1 cellular context compared by ENCODE assay signal in the genomic region with DNA sequence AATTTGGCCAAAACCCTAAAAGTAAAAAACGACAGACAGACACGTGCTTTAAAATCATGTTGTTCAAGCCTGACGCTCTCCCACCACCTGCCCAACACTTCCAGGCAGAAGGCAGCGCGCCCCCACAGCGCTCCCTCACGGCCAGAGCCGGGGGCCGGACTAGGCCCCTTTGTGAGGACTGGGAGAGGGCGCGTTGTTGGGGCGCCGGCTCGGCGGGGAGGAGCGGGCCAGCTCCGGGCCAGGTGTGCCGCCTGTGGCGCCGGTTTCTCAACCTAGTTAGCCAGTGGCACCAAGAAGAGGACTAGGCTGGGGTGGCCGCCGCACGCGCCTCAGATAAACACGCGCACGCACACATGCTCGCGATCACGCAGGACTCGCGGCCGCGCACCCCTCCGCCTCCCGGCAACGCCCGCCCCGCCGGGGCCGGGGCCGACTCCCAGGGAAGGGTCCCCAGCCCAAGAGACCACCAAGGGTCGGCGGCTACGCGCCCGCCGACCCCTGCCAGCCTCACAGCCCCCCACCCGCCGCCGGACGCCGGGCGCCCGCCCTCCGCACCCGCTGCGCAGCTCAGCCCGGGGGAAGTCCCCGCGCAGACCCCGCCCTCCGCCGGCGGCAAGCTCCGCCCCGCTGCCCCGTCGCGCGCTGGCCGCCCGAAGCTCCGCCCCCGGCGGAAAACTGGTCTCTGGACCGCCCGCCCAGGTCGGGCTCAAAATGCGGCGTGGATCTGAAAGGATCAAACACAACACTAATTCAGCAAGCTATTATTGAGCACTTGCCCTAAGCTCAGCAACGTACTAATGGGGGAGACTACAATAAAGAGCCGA.
TF ChIP-seq lines count a peak whose summit lies in the region.

A gene (minus strand): TSS at position 584 of the 824 bp plus-strand sequence.

TF ChIP-seq in HepG2, 621 proteins besides CTCF, POLR2A, EP300 and RAD21 (continued from another document and continues in another):
- TF ChIP-seq NCOR1 (IDR thresholded peaks at IDR 0.05; ENCODE audit: borderline replicate concordance, low read length) (no peak), BRD4 (CRISPR knock-in tag; IDR thresholded peaks at IDR 0.05) (0 out of 2 replicates have a peak, but pooled peaks have one; percentile 38), SMC3 (IDR thresholded peaks at IDR 0.05; ENCODE audit: low read length) (no peak), MAF1 (CRISPR knock-in tag; IDR thresholded peaks at IDR 0.05; ENCODE audit: borderline replicate concordance) (no peak; the same call in 1 of the 2 replicates), ZNF160 (CRISPR knock-in tag; IDR thresholded peaks at IDR 0.05) (no peak; the same call in 1 of the 2 replicates), ZNF205 (CRISPR knock-in tag; IDR thresholded peaks at IDR 0.05) (peak; percentile 62), ZNF549 (CRISPR knock-in tag; IDR thresholded peaks at IDR 0.05) (no peak), KLF15 (CRISPR knock-in tag; IDR thresholded peaks at IDR 0.05; ENCODE audit: borderline replicate concordance) (no peak), ZSCAN20 (CRISPR knock-in tag; IDR thresholded peaks at IDR 0.05; ENCODE audit: borderline replicate concordance) (no peak), RBFOX2 (IDR thresholded peaks at IDR 0.05; ENCODE audit: low read depth, low read length) (peak; percentile 83)
- TF ChIP-seq, protein P1, sequence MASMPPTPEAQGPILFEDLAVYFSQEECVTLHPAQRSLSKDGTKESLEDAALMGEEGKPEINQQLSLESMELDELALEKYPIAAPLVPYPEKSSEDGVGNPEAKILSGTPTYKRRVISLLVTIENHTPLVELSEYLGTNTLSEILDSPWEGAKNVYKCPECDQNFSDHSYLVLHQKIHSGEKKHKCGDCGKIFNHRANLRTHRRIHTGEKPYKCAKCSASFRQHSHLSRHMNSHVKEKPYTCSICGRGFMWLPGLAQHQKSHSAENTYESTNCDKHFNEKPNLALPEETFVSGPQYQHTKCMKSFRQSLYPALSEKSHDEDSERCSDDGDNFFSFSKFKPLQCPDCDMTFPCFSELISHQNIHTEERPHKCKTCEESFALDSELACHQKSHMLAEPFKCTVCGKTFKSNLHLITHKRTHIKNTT (CRISPR knock-in tag; IDR thresholded peaks at IDR 0.05): no peak
- TF ChIP-seq, protein P2, sequence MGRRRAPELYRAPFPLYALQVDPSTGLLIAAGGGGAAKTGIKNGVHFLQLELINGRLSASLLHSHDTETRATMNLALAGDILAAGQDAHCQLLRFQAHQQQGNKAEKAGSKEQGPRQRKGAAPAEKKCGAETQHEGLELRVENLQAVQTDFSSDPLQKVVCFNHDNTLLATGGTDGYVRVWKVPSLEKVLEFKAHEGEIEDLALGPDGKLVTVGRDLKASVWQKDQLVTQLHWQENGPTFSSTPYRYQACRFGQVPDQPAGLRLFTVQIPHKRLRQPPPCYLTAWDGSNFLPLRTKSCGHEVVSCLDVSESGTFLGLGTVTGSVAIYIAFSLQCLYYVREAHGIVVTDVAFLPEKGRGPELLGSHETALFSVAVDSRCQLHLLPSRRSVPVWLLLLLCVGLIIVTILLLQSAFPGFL (CRISPR knock-in tag; IDR thresholded peaks at IDR 0.05): no peak
- TF ChIP-seq, protein P3, sequence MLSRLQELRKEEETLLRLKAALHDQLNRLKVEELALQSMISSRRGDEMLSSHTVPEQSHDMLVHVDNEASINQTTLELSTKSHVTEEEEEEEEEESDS (CRISPR knock-in tag; IDR thresholded peaks at IDR 0.05; ENCODE audit: borderline replicate concordance): no peak
- TF ChIP-seq, protein P4, sequence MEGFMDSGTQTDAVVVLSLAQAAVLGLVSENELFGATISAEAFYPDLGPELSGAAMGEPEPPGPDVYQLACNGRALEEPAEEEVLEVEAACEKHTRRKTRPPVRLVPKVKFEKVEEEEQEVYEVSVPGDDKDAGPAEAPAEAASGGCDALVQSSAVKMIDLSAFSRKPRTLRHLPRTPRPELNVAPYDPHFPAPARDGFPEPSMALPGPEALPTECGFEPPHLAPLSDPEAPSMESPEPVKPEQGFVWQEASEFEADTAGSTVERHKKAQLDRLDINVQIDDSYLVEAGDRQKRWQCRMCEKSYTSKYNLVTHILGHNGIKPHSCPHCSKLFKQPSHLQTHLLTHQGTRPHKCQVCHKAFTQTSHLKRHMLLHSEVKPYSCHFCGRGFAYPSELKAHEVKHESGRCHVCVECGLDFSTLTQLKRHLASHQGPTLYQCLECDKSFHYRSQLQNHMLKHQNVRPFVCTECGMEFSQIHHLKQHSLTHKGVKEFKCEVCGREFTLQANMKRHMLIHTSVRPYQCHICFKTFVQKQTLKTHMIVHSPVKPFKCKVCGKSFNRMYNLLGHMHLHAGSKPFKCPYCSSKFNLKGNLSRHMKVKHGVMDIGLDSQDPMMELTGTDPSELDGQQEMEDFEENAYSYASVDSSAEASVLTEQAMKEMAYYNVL (CRISPR knock-in tag; IDR thresholded peaks at IDR 0.05; ENCODE audit: borderline replicate concordance): 0 out of 2 replicates have a peak, but pooled peaks have one; percentile 42
- TF ChIP-seq, protein P5, sequence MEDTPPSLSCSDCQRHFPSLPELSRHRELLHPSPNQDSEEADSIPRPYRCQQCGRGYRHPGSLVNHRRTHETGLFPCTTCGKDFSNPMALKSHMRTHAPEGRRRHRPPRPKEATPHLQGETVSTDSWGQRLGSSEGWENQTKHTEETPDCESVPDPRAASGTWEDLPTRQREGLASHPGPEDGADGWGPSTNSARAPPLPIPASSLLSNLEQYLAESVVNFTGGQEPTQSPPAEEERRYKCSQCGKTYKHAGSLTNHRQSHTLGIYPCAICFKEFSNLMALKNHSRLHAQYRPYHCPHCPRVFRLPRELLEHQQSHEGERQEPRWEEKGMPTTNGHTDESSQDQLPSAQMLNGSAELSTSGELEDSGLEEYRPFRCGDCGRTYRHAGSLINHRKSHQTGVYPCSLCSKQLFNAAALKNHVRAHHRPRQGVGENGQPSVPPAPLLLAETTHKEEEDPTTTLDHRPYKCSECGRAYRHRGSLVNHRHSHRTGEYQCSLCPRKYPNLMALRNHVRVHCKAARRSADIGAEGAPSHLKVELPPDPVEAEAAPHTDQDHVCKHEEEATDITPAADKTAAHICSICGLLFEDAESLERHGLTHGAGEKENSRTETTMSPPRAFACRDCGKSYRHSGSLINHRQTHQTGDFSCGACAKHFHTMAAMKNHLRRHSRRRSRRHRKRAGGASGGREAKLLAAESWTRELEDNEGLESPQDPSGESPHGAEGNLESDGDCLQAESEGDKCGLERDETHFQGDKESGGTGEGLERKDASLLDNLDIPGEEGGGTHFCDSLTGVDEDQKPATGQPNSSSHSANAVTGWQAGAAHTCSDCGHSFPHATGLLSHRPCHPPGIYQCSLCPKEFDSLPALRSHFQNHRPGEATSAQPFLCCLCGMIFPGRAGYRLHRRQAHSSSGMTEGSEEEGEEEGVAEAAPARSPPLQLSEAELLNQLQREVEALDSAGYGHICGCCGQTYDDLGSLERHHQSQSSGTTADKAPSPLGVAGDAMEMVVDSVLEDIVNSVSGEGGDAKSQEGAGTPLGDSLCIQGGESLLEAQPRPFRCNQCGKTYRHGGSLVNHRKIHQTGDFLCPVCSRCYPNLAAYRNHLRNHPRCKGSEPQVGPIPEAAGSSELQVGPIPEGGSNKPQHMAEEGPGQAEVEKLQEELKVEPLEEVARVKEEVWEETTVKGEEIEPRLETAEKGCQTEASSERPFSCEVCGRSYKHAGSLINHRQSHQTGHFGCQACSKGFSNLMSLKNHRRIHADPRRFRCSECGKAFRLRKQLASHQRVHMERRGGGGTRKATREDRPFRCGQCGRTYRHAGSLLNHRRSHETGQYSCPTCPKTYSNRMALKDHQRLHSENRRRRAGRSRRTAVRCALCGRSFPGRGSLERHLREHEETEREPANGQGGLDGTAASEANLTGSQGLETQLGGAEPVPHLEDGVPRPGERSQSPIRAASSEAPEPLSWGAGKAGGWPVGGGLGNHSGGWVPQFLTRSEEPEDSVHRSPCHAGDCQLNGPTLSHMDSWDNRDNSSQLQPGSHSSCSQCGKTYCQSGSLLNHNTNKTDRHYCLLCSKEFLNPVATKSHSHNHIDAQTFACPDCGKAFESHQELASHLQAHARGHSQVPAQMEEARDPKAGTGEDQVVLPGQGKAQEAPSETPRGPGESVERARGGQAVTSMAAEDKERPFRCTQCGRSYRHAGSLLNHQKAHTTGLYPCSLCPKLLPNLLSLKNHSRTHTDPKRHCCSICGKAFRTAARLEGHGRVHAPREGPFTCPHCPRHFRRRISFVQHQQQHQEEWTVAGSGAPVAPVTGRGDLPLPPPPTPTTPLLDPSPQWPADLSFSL (CRISPR knock-in tag; IDR thresholded peaks at IDR 0.05): no peak
- TF ChIP-seq, protein P6, sequence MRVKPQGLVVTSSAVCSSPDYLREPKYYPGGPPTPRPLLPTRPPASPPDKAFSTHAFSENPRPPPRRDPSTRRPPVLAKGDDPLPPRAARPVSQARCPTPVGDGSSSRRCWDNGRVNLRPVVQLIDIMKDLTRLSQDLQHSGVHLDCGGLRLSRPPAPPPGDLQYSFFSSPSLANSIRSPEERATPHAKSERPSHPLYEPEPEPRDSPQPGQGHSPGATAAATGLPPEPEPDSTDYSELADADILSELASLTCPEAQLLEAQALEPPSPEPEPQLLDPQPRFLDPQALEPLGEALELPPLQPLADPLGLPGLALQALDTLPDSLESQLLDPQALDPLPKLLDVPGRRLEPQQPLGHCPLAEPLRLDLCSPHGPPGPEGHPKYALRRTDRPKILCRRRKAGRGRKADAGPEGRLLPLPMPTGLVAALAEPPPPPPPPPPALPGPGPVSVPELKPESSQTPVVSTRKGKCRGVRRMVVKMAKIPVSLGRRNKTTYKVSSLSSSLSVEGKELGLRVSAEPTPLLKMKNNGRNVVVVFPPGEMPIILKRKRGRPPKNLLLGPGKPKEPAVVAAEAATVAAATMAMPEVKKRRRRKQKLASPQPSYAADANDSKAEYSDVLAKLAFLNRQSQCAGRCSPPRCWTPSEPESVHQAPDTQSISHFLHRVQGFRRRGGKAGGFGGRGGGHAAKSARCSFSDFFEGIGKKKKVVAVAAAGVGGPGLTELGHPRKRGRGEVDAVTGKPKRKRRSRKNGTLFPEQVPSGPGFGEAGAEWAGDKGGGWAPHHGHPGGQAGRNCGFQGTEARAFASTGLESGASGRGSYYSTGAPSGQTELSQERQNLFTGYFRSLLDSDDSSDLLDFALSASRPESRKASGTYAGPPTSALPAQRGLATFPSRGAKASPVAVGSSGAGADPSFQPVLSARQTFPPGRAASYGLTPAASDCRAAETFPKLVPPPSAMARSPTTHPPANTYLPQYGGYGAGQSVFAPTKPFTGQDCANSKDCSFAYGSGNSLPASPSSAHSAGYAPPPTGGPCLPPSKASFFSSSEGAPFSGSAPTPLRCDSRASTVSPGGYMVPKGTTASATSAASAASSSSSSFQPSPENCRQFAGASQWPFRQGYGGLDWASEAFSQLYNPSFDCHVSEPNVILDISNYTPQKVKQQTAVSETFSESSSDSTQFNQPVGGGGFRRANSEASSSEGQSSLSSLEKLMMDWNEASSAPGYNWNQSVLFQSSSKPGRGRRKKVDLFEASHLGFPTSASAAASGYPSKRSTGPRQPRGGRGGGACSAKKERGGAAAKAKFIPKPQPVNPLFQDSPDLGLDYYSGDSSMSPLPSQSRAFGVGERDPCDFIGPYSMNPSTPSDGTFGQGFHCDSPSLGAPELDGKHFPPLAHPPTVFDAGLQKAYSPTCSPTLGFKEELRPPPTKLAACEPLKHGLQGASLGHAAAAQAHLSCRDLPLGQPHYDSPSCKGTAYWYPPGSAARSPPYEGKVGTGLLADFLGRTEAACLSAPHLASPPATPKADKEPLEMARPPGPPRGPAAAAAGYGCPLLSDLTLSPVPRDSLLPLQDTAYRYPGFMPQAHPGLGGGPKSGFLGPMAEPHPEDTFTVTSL (CRISPR knock-in tag; IDR thresholded peaks at IDR 0.05; ENCODE audit: borderline replicate concordance): no peak
- TF ChIP-seq, protein P7, sequence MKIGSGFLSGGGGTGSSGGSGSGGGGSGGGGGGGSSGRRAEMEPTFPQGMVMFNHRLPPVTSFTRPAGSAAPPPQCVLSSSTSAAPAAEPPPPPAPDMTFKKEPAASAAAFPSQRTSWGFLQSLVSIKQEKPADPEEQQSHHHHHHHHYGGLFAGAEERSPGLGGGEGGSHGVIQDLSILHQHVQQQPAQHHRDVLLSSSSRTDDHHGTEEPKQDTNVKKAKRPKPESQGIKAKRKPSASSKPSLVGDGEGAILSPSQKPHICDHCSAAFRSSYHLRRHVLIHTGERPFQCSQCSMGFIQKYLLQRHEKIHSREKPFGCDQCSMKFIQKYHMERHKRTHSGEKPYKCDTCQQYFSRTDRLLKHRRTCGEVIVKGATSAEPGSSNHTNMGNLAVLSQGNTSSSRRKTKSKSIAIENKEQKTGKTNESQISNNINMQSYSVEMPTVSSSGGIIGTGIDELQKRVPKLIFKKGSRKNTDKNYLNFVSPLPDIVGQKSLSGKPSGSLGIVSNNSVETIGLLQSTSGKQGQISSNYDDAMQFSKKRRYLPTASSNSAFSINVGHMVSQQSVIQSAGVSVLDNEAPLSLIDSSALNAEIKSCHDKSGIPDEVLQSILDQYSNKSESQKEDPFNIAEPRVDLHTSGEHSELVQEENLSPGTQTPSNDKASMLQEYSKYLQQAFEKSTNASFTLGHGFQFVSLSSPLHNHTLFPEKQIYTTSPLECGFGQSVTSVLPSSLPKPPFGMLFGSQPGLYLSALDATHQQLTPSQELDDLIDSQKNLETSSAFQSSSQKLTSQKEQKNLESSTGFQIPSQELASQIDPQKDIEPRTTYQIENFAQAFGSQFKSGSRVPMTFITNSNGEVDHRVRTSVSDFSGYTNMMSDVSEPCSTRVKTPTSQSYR (CRISPR knock-in tag; IDR thresholded peaks at IDR 0.05; ENCODE audit: borderline replicate concordance): no peak
- TF ChIP-seq, protein P8, sequence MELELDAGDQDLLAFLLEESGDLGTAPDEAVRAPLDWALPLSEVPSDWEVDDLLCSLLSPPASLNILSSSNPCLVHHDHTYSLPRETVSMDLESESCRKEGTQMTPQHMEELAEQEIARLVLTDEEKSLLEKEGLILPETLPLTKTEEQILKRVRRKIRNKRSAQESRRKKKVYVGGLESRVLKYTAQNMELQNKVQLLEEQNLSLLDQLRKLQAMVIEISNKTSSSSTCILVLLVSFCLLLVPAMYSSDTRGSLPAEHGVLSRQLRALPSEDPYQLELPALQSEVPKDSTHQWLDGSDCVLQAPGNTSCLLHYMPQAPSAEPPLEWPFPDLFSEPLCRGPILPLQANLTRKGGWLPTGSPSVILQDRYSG (CRISPR knock-in tag; IDR thresholded peaks at IDR 0.05): 0 out of 2 replicates have a peak, but pooled peaks have one; percentile 71
